Comparison of ENCODE assay signal across 8 cellular contexts in the genomic region with DNA sequence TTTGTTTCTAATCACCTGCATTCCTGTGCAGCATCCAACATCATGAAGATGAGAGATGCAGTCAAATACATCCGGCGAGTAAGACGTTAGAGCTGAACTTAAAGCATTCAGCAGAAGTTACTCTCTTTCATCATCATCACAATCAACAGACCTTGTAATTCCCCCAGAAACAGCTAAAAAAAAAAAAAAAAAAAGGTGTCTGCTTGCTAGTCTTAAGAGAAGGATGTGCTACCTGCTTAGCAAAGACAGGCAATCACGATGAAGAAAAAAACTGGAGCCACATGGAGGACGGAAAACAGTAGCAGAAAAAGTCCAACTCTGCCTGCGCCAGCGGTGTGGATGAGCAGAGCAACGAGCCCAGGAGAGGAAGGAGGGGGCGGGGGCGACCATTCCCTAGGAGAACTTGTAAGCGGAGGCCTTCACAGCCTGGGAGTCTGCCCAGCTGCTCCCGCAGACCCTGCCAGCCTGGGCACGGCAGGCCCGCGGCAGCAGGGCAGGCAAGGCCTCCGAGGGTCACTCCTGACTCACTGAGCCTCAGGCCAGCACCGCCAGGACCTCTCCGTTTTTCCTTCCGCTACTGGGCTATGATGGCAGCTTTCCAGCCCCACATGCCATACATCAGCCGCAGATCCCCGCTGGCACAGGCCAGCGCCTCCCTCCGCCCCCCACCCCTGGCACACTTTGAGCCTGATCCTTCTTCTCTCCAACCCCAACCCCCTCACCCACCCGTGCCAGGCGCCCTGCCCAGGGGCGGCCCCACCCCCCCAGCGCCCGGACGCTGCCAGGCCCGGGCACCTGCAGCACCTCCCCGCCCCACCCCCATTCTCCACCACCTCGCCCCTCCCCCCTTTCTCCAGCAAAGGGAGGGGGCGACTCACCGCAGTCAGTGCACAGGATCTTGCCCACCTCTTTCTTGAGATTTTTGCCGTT. TPM values are rescaled to one million over a fixed set of nuclear protein-coding genes. Genes with fewer than 3 reads are reported as not detected.
DNase-seq lines count a peak whose midpoint lies in the region; ATAC-seq and TF ChIP-seq lines count a peak whose summit lies in the region.

No MANE protein-coding gene starts in this region.

- H3F3A ChIP-seq in DOHH2 (ENCODE audit: control insufficient read depth, insufficient read depth) = no peaks in the 10 kb centered on the region

- H3K27ac ChIP-seq in DOHH2 (ENCODE audit: low read depth, low read length) (no peak overlapping the region), KMS-11 (peak overlapping the region; percentile 84)

- H4K20me1 ChIP-seq in DOHH2 (ENCODE audit: control insufficient read depth, insufficient read depth, low read depth, low read length) (no peaks in the 10 kb centered on the region), KMS-11 (ENCODE audit: insufficient read depth) (no peaks in the 10 kb centered on the region)

- ATAC-seq in Right ventricle myocardium inferior (peak; percentile 51), HG02623 (IDR thresholded peaks at IDR 0.05; ENCODE audit: unreplicated experiment) (no peak), HG03460 (IDR thresholded peaks at IDR 0.05; ENCODE audit: unreplicated experiment) (no peak)

- no peaks in the 10 kb centered on the region for H3K79me2 ChIP-seq in DOHH2 (ENCODE audit: control insufficient read depth, low read length)
- H3K79me2 ChIP-seq in KMS-11 (ENCODE audit: insufficient read depth, low read depth) = peaks cover 38% of the 10 kb centered on the region

- H3K9me2 ChIP-seq in DOHH2 (replicated peaks; ENCODE audit: control insufficient read depth, low read length) = no peaks in the 10 kb centered on the region

- TF ChIP-seq CTCF in DOHH2 (IDR thresholded peaks at IDR 0.05; ENCODE audit: low read depth, low read length, poor library complexity, severe bottlenecking) = no peak
- TF ChIP-seq CTCF in KMS-11 (conservative IDR thresholded peaks at IDR 0.05; ENCODE audit: low read depth, low read length) = no peak

- peak overlapping the region; percentile 70 for H3K9ac ChIP-seq in KMS-11

- H3K9me3 Mint-ChIP-seq in activated naive CD8-positive, alpha-beta T cell (ENCODE audit: low read depth) = no peaks in the 10 kb centered on the region

- no peak overlapping the region for H3K27ac Mint-ChIP-seq in activated naive CD8-positive, alpha-beta T cell

- H3K36me3 ChIP-seq in DOHH2 (ENCODE audit: control insufficient read depth, low read length) = no peaks in the 10 kb centered on the region
- H3K36me3 ChIP-seq in KMS-11 (ENCODE audit: insufficient read depth) = no peaks in the 10 kb centered on the region

- H3K27me3 Mint-ChIP-seq in activated naive CD8-positive, alpha-beta T cell = peaks cover 45% of the 10 kb centered on the region

- H3K27me3 ChIP-seq in DOHH2 (ENCODE audit: control insufficient read depth, low read length) (peaks cover 75% of the 10 kb centered on the region), KMS-11 (ENCODE audit: insufficient read depth, low read depth) (no peaks in the 10 kb centered on the region)

- DNase-seq in Right ventricle myocardium inferior (ENCODE audit: missing footprints) (peak; percentile 79), occipital lobe (lab: John Stamatoyannopoulos, UW) (peak; percentile 42), NCI-H1436 treated with DMSO at 0.1 percent for 48 hours (lab: John Stamatoyannopoulos, UW) (no peak)

- H3K4me3 ChIP-seq in DOHH2 (ENCODE audit: low read length) (no peak overlapping the region), KMS-11 (IDR thresholded peaks at IDR 0.05; ENCODE audit: insufficient read depth, low read depth, low read length) (peak overlapping the region; percentile 3)

- H3K4me3 Mint-ChIP-seq in activated naive CD8-positive, alpha-beta T cell = peak overlapping the region; percentile 84

- H3K36me3 Mint-ChIP-seq in activated naive CD8-positive, alpha-beta T cell = no peaks in the 10 kb centered on the region

- intact Hi-C loops in Right ventricle myocardium inferior (cut with DNase I) = loop anchor here (5.0 kb wide), 2 partner anchors 39 to 59 kb away; no protein-coding TSS in a partner anchor

- H3K9me3 ChIP-seq in DOHH2 (ENCODE audit: control insufficient read depth, insufficient read depth, low read length) = no peaks in the 10 kb centered on the region

- H2AFZ ChIP-seq in KMS-11 (ENCODE audit: low read depth) = peak overlapping the region; percentile 85; the same call in 1 of the 2 replicates

- H3K4me1 Mint-ChIP-seq in activated naive CD8-positive, alpha-beta T cell (ENCODE audit: low read depth) = peaks cover 16% of the 10 kb centered on the region

- H3K4me1 ChIP-seq in DOHH2 (ENCODE audit: control insufficient read depth, low read length) (peaks cover 9% of the 10 kb centered on the region), KMS-11 (ENCODE audit: low read depth, poor library complexity, severe bottlenecking) (peaks cover 46% of the 10 kb centered on the region)

- H3K4me2 ChIP-seq in DOHH2 (ENCODE audit: low read length) (peak overlapping the region; percentile 43; the same call in 1 of the 2 replicates), KMS-11 (peak overlapping the region; percentile 93)

RNA-seq across cellular contexts. Expression of gene NRG2, which starts 1.3 kb away (rescaled TPM):
- total RNA-seq in Right ventricle myocardium inferior (1.9 TPM), occipital lobe (4.1 TPM)
